ENCODE assay signal across 29 cellular contexts in the genomic region with DNA sequence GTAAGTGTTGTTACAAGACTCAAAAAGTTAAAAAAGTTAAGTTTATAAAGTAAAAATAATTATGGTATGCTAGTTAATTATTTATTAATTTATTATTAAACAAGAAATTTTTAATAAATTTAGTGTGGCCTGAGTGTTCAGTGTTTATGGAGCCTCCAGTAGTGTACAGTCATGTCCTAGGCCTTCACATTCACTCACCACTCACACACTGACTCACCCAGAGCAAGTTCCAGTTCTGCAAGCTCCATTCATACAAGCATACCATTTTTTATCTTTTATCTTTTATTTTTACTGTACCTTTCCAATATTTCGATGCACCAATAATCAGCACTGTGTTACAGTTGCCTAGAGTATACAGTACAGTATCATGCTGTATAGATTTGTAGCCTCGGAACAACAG.
"Had no signal": no experiment of that assay in that cellular context is flagged by ENCODE, and none has a peak within 500 bp of the region (broad histone marks: within the 10 kb centered on the region; RNA-seq: fewer than 3 reads in every experiment).

No MANE protein-coding gene starts in this region.

- H3K27ac ChIP-seq: RWPE1, SJSA1 had no signal

- H3K36me3 ChIP-seq: SJSA1 had no signal

- H3K4me3 Mint-ChIP-seq: activated B cell treated with CpG ODN at 0.5 μM for 24 hours; activated CD4-positive, alpha-beta memory T cell treated with anti-CD3 and anti-CD28 coated beads for 36 hours; activated CD4-positive, alpha-beta T cell treated with anti-CD3 and anti-CD28 coated beads, Interleukin-2, amount 10 ng/mL, durations not matched to agents 7 days and 5 days; activated naive CD8-positive, alpha-beta T cell treated with anti-CD3 and anti-CD28 coated beads, Interleukin-2, amount 50 U/mL, for 24 hours; activated T-cell treated with anti-CD3 and anti-CD28 coated beads, Interleukin-2, amount 50 U/mL, for 4 hours had no signal

- H3K4me1 Mint-ChIP-seq: activated B cell treated with CpG ODN at 0.5 μM for 24 hours; activated CD4-positive, alpha-beta T cell treated with anti-CD3 and anti-CD28 coated beads, Interleukin-2, amount 10 ng/mL, durations not matched to agents 7 days and 5 days; activated naive CD8-positive, alpha-beta T cell treated with anti-CD3 and anti-CD28 coated beads, Interleukin-2, amount 50 U/mL, for 24 hours had no signal

- H3K27ac Mint-ChIP-seq: activated B cell treated with CpG ODN at 0.5 μM for 24 hours; activated CD4-positive, alpha-beta memory T cell treated with anti-CD3 and anti-CD28 coated beads for 36 hours; activated CD4-positive, alpha-beta T cell treated with anti-CD3 and anti-CD28 coated beads, Interleukin-2, amount 10 ng/mL, durations not matched to agents 7 days and 5 days; activated naive CD4-positive, alpha-beta T cell treated with anti-CD3 and anti-CD28 coated beads, Interleukin-2, amount 50 U/mL, for 72 hours; activated naive CD8-positive, alpha-beta T cell treated with anti-CD3 and anti-CD28 coated beads, Interleukin-2, amount 50 U/mL, for 24 hours had no signal

- ATAC-seq: activated naive CD4-positive, alpha-beta T cell treated with anti-CD3 and anti-CD28 coated beads, Interleukin-2, amount 50 U/mL, for 72 hours; activated naive CD8-positive, alpha-beta T cell treated with anti-CD3 and anti-CD28 coated beads, Interleukin-2, amount 50 U/mL, for 24 hours; activated T-cell treated with anti-CD3 and anti-CD28 coated beads, Interleukin-2, amount 50 U/mL, for 4 hours; K562; Panc1; SK-N-SH treated with all-trans-retinoic acid at 6 μM for 48 hours had no signal

- H3K36me3 Mint-ChIP-seq: activated CD4-positive, alpha-beta memory T cell treated with anti-CD3 and anti-CD28 coated beads for 36 hours; activated naive CD4-positive, alpha-beta T cell treated with anti-CD3 and anti-CD28 coated beads, Interleukin-2, amount 50 U/mL, for 72 hours had no signal

- H3K27me3 Mint-ChIP-seq: activated B cell treated with CpG ODN at 0.5 μM for 24 hours; activated CD4-positive, alpha-beta memory T cell treated with anti-CD3 and anti-CD28 coated beads for 36 hours; activated naive CD8-positive, alpha-beta T cell treated with anti-CD3 and anti-CD28 coated beads, Interleukin-2, amount 50 U/mL, for 24 hours had no signal

- H3K4me1 ChIP-seq: SJSA1 had no signal

- H3K9me3 Mint-ChIP-seq: activated CD4-positive, alpha-beta T cell treated with anti-CD3 and anti-CD28 coated beads, Interleukin-2, amount 10 ng/mL, durations not matched to agents 7 days and 5 days had no signal

- DNase-seq: activated B cell treated with CpG ODN at 0.5 μM for 24 hours; activated CD4-positive, alpha-beta memory T cell treated with anti-CD3 and anti-CD28 coated beads for 36 hours; activated CD4-positive, alpha-beta T cell treated with anti-CD3 and anti-CD28 coated beads, Interleukin-2, amount 10 ng/mL, durations not matched to agents 7 days and 5 days; activated CD8-positive, alpha-beta memory T cell treated with anti-CD3 and anti-CD28 coated beads for 24 hours; activated effector memory CD4-positive, alpha-beta T cell treated with anti-CD3 and anti-CD28 coated beads, Interleukin-2, amount 50 U/mL, for 16 hours; activated naive CD4-positive, alpha-beta T cell treated with Interleukin-2 at 50 U/mL for 16 hours; activated naive CD8-positive, alpha-beta T cell treated with anti-CD3 and anti-CD28 coated beads, Interleukin-2, amount 50 U/mL, for 24 hours; activated T-cell treated with anti-CD3 and anti-CD28 coated beads, Interleukin-2, amount 50 U/mL, for 4 hours; amniotic stem cell; central memory CD4-positive, alpha-beta T cell; Karpas-422; MM.1S; NCI-H1105; NCI-H1436; NCI-H1694 treated with DMSO at 0.1 percent for 48 hours; NCI-H2081; NCI-H510A treated with DMSO at 0.1 percent for 48 hours; NCI-H69; NK-92 treated with Interleukin-12 subunit alpha and Interleukin-12 subunit beta, amount 100 ng/mL, for 24 hours; OCI-M1; SHP77; SW 1271; T-helper 9 cell had no signal

- H3K27me3 ChIP-seq: SJSA1 had no signal

- H3K4me3 ChIP-seq: K562, SJSA1 had no signal
